Comparison of ENCODE assay signal across 1 cellular context in the genomic region with DNA sequence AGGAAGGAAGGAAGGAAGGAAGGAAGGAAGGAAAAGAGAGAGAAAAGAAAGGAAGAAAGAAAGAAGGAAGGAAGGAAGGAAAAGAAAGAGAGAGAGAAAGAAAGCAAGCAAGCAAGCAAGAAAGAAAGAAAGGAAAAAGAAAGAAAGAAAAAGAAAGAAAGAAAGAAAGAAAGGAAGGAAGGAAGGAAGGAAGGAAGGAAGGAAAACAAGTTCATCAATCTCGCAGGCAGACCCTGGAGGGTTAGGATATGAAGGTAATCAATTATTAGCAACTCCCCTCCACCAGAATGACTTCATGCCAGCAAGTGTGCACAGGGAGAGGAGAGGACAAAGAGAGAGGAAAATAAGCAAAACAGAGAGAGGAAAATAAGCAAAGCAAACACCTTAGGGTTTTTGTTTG.
TF ChIP-seq lines count a peak whose summit lies in the region.

No MANE protein-coding gene starts in this region.

TF ChIP-seq in HEK293, 187 proteins besides CTCF, POLR2A, EP300 and RAD21 (continued from another document):
- TF ChIP-seq, protein P1, sequence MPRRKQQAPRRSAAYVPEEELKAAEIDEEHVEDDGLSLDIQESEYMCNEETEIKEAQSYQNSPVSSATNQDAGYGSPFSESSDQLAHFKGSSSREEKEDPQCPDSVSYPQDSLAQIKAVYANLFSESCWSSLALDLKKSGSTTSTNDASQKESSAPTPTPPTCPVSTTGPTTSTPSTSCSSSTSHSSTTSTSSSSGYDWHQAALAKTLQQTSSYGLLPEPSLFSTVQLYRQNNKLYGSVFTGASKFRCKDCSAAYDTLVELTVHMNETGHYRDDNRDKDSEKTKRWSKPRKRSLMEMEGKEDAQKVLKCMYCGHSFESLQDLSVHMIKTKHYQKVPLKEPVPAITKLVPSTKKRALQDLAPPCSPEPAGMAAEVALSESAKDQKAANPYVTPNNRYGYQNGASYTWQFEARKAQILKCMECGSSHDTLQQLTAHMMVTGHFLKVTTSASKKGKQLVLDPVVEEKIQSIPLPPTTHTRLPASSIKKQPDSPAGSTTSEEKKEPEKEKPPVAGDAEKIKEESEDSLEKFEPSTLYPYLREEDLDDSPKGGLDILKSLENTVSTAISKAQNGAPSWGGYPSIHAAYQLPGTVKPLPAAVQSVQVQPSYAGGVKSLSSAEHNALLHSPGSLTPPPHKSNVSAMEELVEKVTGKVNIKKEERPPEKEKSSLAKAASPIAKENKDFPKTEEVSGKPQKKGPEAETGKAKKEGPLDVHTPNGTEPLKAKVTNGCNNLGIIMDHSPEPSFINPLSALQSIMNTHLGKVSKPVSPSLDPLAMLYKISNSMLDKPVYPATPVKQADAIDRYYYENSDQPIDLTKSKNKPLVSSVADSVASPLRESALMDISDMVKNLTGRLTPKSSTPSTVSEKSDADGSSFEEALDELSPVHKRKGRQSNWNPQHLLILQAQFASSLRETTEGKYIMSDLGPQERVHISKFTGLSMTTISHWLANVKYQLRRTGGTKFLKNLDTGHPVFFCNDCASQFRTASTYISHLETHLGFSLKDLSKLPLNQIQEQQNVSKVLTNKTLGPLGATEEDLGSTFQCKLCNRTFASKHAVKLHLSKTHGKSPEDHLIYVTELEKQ (tag by site-specific recombination; IDR thresholded peaks at IDR 0.05; ENCODE audit: borderline replicate concordance), result no peak
- no peak for TF ChIP-seq ZNF37A (tag by site-specific recombination; IDR thresholded peaks at IDR 0.05)
- no peak for TF ChIP-seq ZNF558 (tag by site-specific recombination; IDR thresholded peaks at IDR 0.05)
